ENCODE assay signal across 26 cellular contexts in genomic region chr2:15412779-15413178, GRCh38.
"Had no signal": no experiment of that assay in that cellular context is flagged by ENCODE, and none has a peak within 500 bp of the region (broad histone marks: within the 10 kb centered on the region; RNA-seq: fewer than 3 reads in every experiment).

No MANE protein-coding gene starts in this region.

- H3K27me3 ChIP-seq: brain microvascular endothelial cell, foreskin keratinocyte, left lung, neutrophil, ovary, spleen, tibial nerve had no signal

- H3K36me3 ChIP-seq: neutrophil, ovary had no signal

- H3K4me1 ChIP-seq: foreskin keratinocyte, left lung, spleen, tibial nerve had no signal

- H3K9me3 Mint-ChIP-seq: activated CD4-positive, alpha-beta memory T cell treated with anti-CD3 and anti-CD28 coated beads, Interleukin-2, amount 10 ng/mL, durations not matched to agents 7 days and 5 days; activated CD4-positive, alpha-beta T cell treated with anti-CD3 and anti-CD28 coated beads, Interleukin-2, amount 10 ng/mL, durations not matched to agents 7 days and 5 days; activated naive CD4-positive, alpha-beta T cell treated with anti-CD3 and anti-CD28 coated beads, Interleukin-2, amount 10 ng/mL, durations not matched to agents 7 days and 5 days; activated T-cell treated with anti-CD3 and anti-CD28 coated beads, Interleukin-2, amount 50 U/mL, for 24 hours; central memory CD8-positive, alpha-beta T cell; dendritic cell treated with granulocyte-macrophage colony-stimulating factor and Interleukin-4, amounts not matched to agents 40 ng/mL and 50 ng/mL, for 4 days; endodermal cell; T-helper 1 cell treated with Interleukin-12 subunit alpha and Interleukin-12 subunit beta and Interleukin-4 antibody, amounts not matched to agents 30 μg/mL and 1 μg/mL, for 36 hours; WTC11 had no signal

- H3K4me3 ChIP-seq: left lung, ovary, spleen, tibial nerve had no signal

- H3K9me3 ChIP-seq: left lung, neutrophil, ovary, spleen, tibial nerve had no signal

- ATAC-seq: esophagus mucosa, foreskin keratinocyte, left lung, WTC11 had no signal

- H3K4me1 Mint-ChIP-seq: activated CD4-positive, alpha-beta memory T cell treated with anti-CD3 and anti-CD28 coated beads, Interleukin-2, amount 10 ng/mL, durations not matched to agents 7 days and 5 days; activated CD4-positive, alpha-beta T cell treated with anti-CD3 and anti-CD28 coated beads, Interleukin-2, amount 10 ng/mL, durations not matched to agents 7 days and 5 days; activated naive CD4-positive, alpha-beta T cell treated with anti-CD3 and anti-CD28 coated beads, Interleukin-2, amount 10 ng/mL, durations not matched to agents 7 days and 5 days; activated naive CD8-positive, alpha-beta T cell treated with anti-CD3 and anti-CD28 coated beads, Interleukin-2, amount 10 ng/mL, durations not matched to agents 7 days and 5 days; central memory CD8-positive, alpha-beta T cell; endodermal cell; nephron; WTC11 had no signal

- H3K27me3 Mint-ChIP-seq: activated CD4-positive, alpha-beta memory T cell treated with anti-CD3 and anti-CD28 coated beads, Interleukin-2, amount 10 ng/mL, durations not matched to agents 7 days and 5 days; activated CD4-positive, alpha-beta T cell treated with anti-CD3 and anti-CD28 coated beads, Interleukin-2, amount 10 ng/mL, durations not matched to agents 7 days and 5 days; activated naive CD4-positive, alpha-beta T cell treated with anti-CD3 and anti-CD28 coated beads, Interleukin-2, amount 10 ng/mL, durations not matched to agents 7 days and 5 days; activated naive CD8-positive, alpha-beta T cell treated with anti-CD3 and anti-CD28 coated beads, Interleukin-2, amount 10 ng/mL, durations not matched to agents 7 days and 5 days; activated T-cell treated with anti-CD3 and anti-CD28 coated beads, Interleukin-2, amount 50 U/mL, for 24 hours; central memory CD8-positive, alpha-beta T cell; dendritic cell treated with granulocyte-macrophage colony-stimulating factor and Interleukin-4, amounts not matched to agents 40 ng/mL and 50 ng/mL, for 4 days; progenitor cell of endocrine pancreas had no signal

- H3K27ac ChIP-seq: brain microvascular endothelial cell, foreskin keratinocyte, left lung, neutrophil, ovary, spleen, tibial nerve had no signal

- H3K4me3 Mint-ChIP-seq: activated CD4-positive, alpha-beta memory T cell treated with anti-CD3 and anti-CD28 coated beads, Interleukin-2, amount 10 ng/mL, durations not matched to agents 7 days and 5 days; activated CD4-positive, alpha-beta T cell treated with anti-CD3 and anti-CD28 coated beads, Interleukin-2, amount 10 ng/mL, durations not matched to agents 7 days and 5 days; activated naive CD4-positive, alpha-beta T cell treated with anti-CD3 and anti-CD28 coated beads, Interleukin-2, amount 10 ng/mL, durations not matched to agents 7 days and 5 days; activated naive CD8-positive, alpha-beta T cell treated with anti-CD3 and anti-CD28 coated beads, Interleukin-2, amount 10 ng/mL, durations not matched to agents 7 days and 5 days; activated T-cell treated with anti-CD3 and anti-CD28 coated beads, Interleukin-2, amount 50 U/mL, for 24 hours; central memory CD8-positive, alpha-beta T cell; dendritic cell treated with granulocyte-macrophage colony-stimulating factor and Interleukin-4, amounts not matched to agents 40 ng/mL and 50 ng/mL, for 4 days; endodermal cell; nephron; T-helper 1 cell treated with Interleukin-12 subunit alpha and Interleukin-12 subunit beta and Interleukin-4 antibody, amounts not matched to agents 30 μg/mL and 1 μg/mL, for 36 hours; WTC11 had no signal

- DNase-seq: activated CD4-positive, alpha-beta memory T cell treated with anti-CD3 and anti-CD28 coated beads, Interleukin-2, amount 10 ng/mL, durations not matched to agents 7 days and 5 days; activated CD4-positive, alpha-beta T cell treated with anti-CD3 and anti-CD28 coated beads for 1 hour; activated CD4-positive, alpha-beta T cell treated with anti-CD3 and anti-CD28 coated beads, Interleukin-2, amount 10 ng/mL, durations not matched to agents 7 days and 5 days; activated CD8-positive, alpha-beta memory T cell treated with anti-CD3 and anti-CD28 coated beads, Interleukin-2, amount 50 U/mL, for 48 hours; activated gamma-delta T cell; activated naive CD4-positive, alpha-beta T cell treated with anti-CD3 and anti-CD28 coated beads, Interleukin-2, amount 10 ng/mL, durations not matched to agents 7 days and 5 days; activated naive CD8-positive, alpha-beta T cell treated with anti-CD3 and anti-CD28 coated beads, Interleukin-2, amount 10 ng/mL, durations not matched to agents 7 days and 5 days; activated T-cell treated with anti-CD3 and anti-CD28 coated beads, Interleukin-2, amount 50 U/mL, for 24 hours; amniotic stem cell; brain microvascular endothelial cell; endodermal cell; foreskin keratinocyte; left lung; ovary; spleen; stimulated activated naive CD4-positive, alpha-beta T cell treated with Interleukin-2 at 50 U/mL for 16 hours; T-helper 9 cell had no signal

- H3K27ac Mint-ChIP-seq: activated CD4-positive, alpha-beta memory T cell treated with anti-CD3 and anti-CD28 coated beads, Interleukin-2, amount 10 ng/mL, durations not matched to agents 7 days and 5 days; activated CD4-positive, alpha-beta T cell treated with anti-CD3 and anti-CD28 coated beads, Interleukin-2, amount 10 ng/mL, durations not matched to agents 7 days and 5 days; activated naive CD4-positive, alpha-beta T cell treated with anti-CD3 and anti-CD28 coated beads, Interleukin-2, amount 10 ng/mL, durations not matched to agents 7 days and 5 days; activated naive CD8-positive, alpha-beta T cell treated with anti-CD3 and anti-CD28 coated beads, Interleukin-2, amount 10 ng/mL, durations not matched to agents 7 days and 5 days; activated T-cell treated with anti-CD3 and anti-CD28 coated beads, Interleukin-2, amount 50 U/mL, for 24 hours; dendritic cell treated with granulocyte-macrophage colony-stimulating factor and Interleukin-4, amounts not matched to agents 40 ng/mL and 50 ng/mL, for 4 days; endodermal cell; nephron; T-helper 1 cell treated with Interleukin-12 subunit alpha and Interleukin-12 subunit beta and Interleukin-4 antibody, amounts not matched to agents 30 μg/mL and 1 μg/mL, for 36 hours; WTC11 had no signal
